17 cellular contexts compared by ENCODE assay signal in genomic region chr7:24299192-24299591, GRCh38. TPM values are rescaled to one million over a fixed set of nuclear protein-coding genes. Genes with fewer than 3 reads are reported as not detected.
A peak's percentile ranks its signal among the peaks of the same experiment; 100 is the strongest.
DNase-seq lines count a peak whose midpoint lies in the region; ATAC-seq, FAIRE-seq and TF ChIP-seq lines count a peak whose summit lies in the region.
"Had no signal": no experiment of that assay in that cellular context is flagged by ENCODE, and none has a peak within 500 bp of the region (broad histone marks: within the 10 kb centered on the region; RNA-seq: fewer than 3 reads in every experiment).

No MANE protein-coding gene starts in this region.

- no peak overlapping the region for H3K27ac Mint-ChIP-seq in activated B cell treated with CpG ODN at 0.5 μM for 24 hours
- H3K27ac Mint-ChIP-seq in glutamatergic neuron (ENCODE audit: unreplicated experiment): peak overlapping the region; percentile 69
- H3K27ac Mint-ChIP-seq: CD8-positive, alpha-beta memory T cell; GM23338; H9 had no signal

- H3K27ac ChIP-seq in tibial artery: no peak overlapping the region

- WGBS in lower leg skin, 2 donors: 48 to 52% methylated on average over 4 of the region's 4 CpGs

- H3K4me3 ChIP-seq in Loucy (ENCODE audit: low read length, poor library complexity, severe bottlenecking) (peak overlapping the region; percentile 41), lower leg skin (ENCODE audit: low read depth, poor library complexity, severe bottlenecking) (no peak overlapping the region), tibial artery (no peak overlapping the region)
- H3K4me3 ChIP-seq: GM23338 had no signal

- H3K4me3 Mint-ChIP-seq in activated B cell treated with CpG ODN at 0.5 μM for 24 hours (no peak overlapping the region), glutamatergic neuron (ENCODE audit: unreplicated experiment) (peak overlapping the region; percentile 12)
- H3K4me3 Mint-ChIP-seq: CD8-positive, alpha-beta memory T cell; GM23338; H9 had no signal

- no peaks in the 10 kb centered on the region for H3K36me3 Mint-ChIP-seq in activated B cell treated with CpG ODN at 0.5 μM for 24 hours (ENCODE audit: low read depth)
- no peaks in the 10 kb centered on the region for H3K36me3 Mint-ChIP-seq in glutamatergic neuron (ENCODE audit: unreplicated experiment)

- no peaks in the 10 kb centered on the region for H3F3A ChIP-seq in Loucy (ENCODE audit: low read depth)

- FAIRE-seq in H54 (lab: Jason Lieb, UNC): no peak
- FAIRE-seq: A204.1, GM18507 had no signal

- peak overlapping the region; percentile 28 for H2AFZ ChIP-seq in Loucy (ENCODE audit: low read length)
- H2AFZ ChIP-seq: GM23338 had no signal

- no peaks in the 10 kb centered on the region for H4K20me1 ChIP-seq in Loucy (ENCODE audit: insufficient read depth, low read length, poor library complexity, severe bottlenecking)

- no peaks in the 10 kb centered on the region for H3K27me3 ChIP-seq in Loucy (ENCODE audit: insufficient read depth, low read length, poor library complexity, severe bottlenecking)
- H3K27me3 ChIP-seq in tibial artery: no peaks in the 10 kb centered on the region
- H3K27me3 ChIP-seq: BE2C had no signal

- H3K9me2 ChIP-seq in Loucy (replicated peaks; ENCODE audit: low read depth, low read length): no peaks in the 10 kb centered on the region

- H3K4me1 ChIP-seq in Loucy (ENCODE audit: insufficient read depth, low read length, poor library complexity, severe bottlenecking) (peaks cover 19% of the 10 kb centered on the region), tibial artery (no peaks in the 10 kb centered on the region)
- H3K4me1 ChIP-seq: BE2C had no signal

- H3K9me3 Mint-ChIP-seq in activated B cell treated with CpG ODN at 0.5 μM for 24 hours: peaks cover 8% of the 10 kb centered on the region
- no peaks in the 10 kb centered on the region for H3K9me3 Mint-ChIP-seq in glutamatergic neuron (ENCODE audit: unreplicated experiment)
- H3K9me3 Mint-ChIP-seq: GM23338 had no signal

- POLR2A ChIA-PET in activated B cell treated with CpG ODN at 0.5 μM for 24 hours (lab: Charles Lee): no interaction called here

- H3K9me3 ChIP-seq in Loucy (ENCODE audit: insufficient read depth, low read depth, low read length) (no peaks in the 10 kb centered on the region), tibial artery (no peaks in the 10 kb centered on the region)
- H3K9me3 ChIP-seq: BE2C had no signal

- TF ChIP-seq CTCF in Loucy (conservative IDR thresholded peaks at IDR 0.05; ENCODE audit: low read length): no peak
- no peak for TF ChIP-seq CTCF in activated B cell treated with CpG ODN at 0.5 μM for 24 hours (IDR thresholded peaks at IDR 0.05)
- TF ChIP-seq CTCF in glutamatergic neuron (IDR thresholded peaks at IDR 0.05; ENCODE audit: partially characterized antibody, unreplicated experiment): no peak
- TF ChIP-seq CTCF in lower leg skin (IDR thresholded peaks at IDR 0.05): no peak
- TF ChIP-seq CTCF in tibial artery (IDR thresholded peaks at IDR 0.05): no peak

- intact Hi-C loops in activated B cell treated with CpG ODN at 0.5 μM for 24 hours (cut with micrococcal nuclease): no loop called here
- intact Hi-C loops in lower leg skin (cut with DNase I; ENCODE audit: low total_unique reads): no loop called here
- intact Hi-C loops in tibial artery (cut with DNase I; ENCODE audit: low total_unique reads): no loop called here

- no peaks in the 10 kb centered on the region for H3K36me3 ChIP-seq in Loucy (ENCODE audit: insufficient read depth, low read length)
- no peaks in the 10 kb centered on the region for H3K36me3 ChIP-seq in tibial artery
- H3K36me3 ChIP-seq: BE2C had no signal

- DNase-seq in activated B cell treated with CpG ODN at 0.5 μM for 24 hours (no peak), glutamatergic neuron (no peak), H54 (ENCODE audit: insufficient read length, low spot score) (no peak), lower leg skin (ENCODE audit: low spot score in 2 of 2) (no peak), tibial artery (no peak)
- DNase-seq: BE2C; CD8-positive, alpha-beta memory T cell; DMS53; GF-D8; H9; IMR-90 had no signal

- TF ChIP-seq POLR2A in H54 (IDR thresholded peaks at IDR 0.05; ENCODE audit: low read depth, low read length): no peak
- TF ChIP-seq POLR2A in lower leg skin (IDR thresholded peaks at IDR 0.05): no peak

- H3K9ac ChIP-seq in Loucy (ENCODE audit: low read depth, low read length, poor library complexity, severe bottlenecking): no peak overlapping the region

- H3K27me3 Mint-ChIP-seq in activated B cell treated with CpG ODN at 0.5 μM for 24 hours (peaks cover 8% of the 10 kb centered on the region), glutamatergic neuron (ENCODE audit: unreplicated experiment) (no peaks in the 10 kb centered on the region)

- H3K4me2 ChIP-seq in Loucy (ENCODE audit: low read depth, low read length, poor library complexity, severe bottlenecking): peak overlapping the region; percentile 53
- H3K4me2 ChIP-seq: GM23338 had no signal

- CTCF ChIA-PET in activated B cell treated with CpG ODN at 0.5 μM for 24 hours (lab: Charles Lee): interaction anchor here (0.9 kb wide), 1 partner anchor 10 kb away, joined by 4 read pairs; no protein-coding TSS in a partner anchor

- no peaks in the 10 kb centered on the region for H3K79me2 ChIP-seq in Loucy (ENCODE audit: insufficient read depth, low read length)

- peaks cover 11% of the 10 kb centered on the region for H3K4me1 Mint-ChIP-seq in activated B cell treated with CpG ODN at 0.5 μM for 24 hours
- H3K4me1 Mint-ChIP-seq in glutamatergic neuron (ENCODE audit: low read depth, unreplicated experiment): peaks cover 13% of the 10 kb centered on the region
- H3K4me1 Mint-ChIP-seq: CD8-positive, alpha-beta memory T cell; GM23338; H9 had no signal

- ATAC-seq in activated B cell treated with CpG ODN at 0.5 μM for 24 hours (ENCODE audit: low read depth) (peak; percentile 37), HG02763 (IDR thresholded peaks at IDR 0.05; ENCODE audit: unreplicated experiment) (no peak)
- ATAC-seq: GM23338 had no signal

RNA-seq across cellular contexts. Expression of gene NPY, which starts 15.2 kb away (rescaled TPM):
- total RNA-seq in activated B cell treated with CpG ODN at 0.5 μM for 24 hours (not detected in 2 replicates), glutamatergic neuron (ENCODE audit: unreplicated experiment) (not detected), lower leg skin (10 to 100 TPM in 1 of 4 donors, 1 to 10 TPM in 1, not detected in 2; 1.2 to 10.9 TPM)
- total RNA-seq: CD8-positive, alpha-beta memory T cell; GM23338; H9; HT-29; IMR-90 had no signal
